ENCODE assay signal across 8 cellular contexts in genomic region chr11:65316311-65316978, GRCh38. TPM values are rescaled to one million over a fixed set of nuclear protein-coding genes. Genes with fewer than 3 reads are reported as not detected.
DNase-seq lines count a peak whose midpoint lies in the region; ATAC-seq and TF ChIP-seq lines count a peak whose summit lies in the region.

No MANE protein-coding gene starts in this region.

- peaks cover 6% of the 10 kb centered on the region for H3K4me1 Mint-ChIP-seq in activated CD8-positive, alpha-beta memory T cell treated with anti-CD3 and anti-CD28 coated beads, Interleukin-2, amount 10 ng/mL, durations not matched to agents 7 days and 5 days

- H3K27ac Mint-ChIP-seq in activated CD8-positive, alpha-beta memory T cell treated with anti-CD3 and anti-CD28 coated beads, Interleukin-2, amount 10 ng/mL, durations not matched to agents 7 days and 5 days: no peak overlapping the region

- CTCF ChIA-PET in activated CD8-positive, alpha-beta memory T cell treated with anti-CD3 and anti-CD28 coated beads, Interleukin-2, amount 10 ng/mL, durations not matched to agents 7 days and 5 days (lab: Charles Lee): interaction anchor here (0.8 to 7.2 kb wide), 31 partner anchors 11 to 469 kb away, joined by 3 to 200 read pairs (median 8); partner anchors contain the start of genes CAPN1, DPF2, PCNX3 and POLA2

- peaks cover 38% of the 10 kb centered on the region for H3K4me1 ChIP-seq in mucosa of stomach (ENCODE audit: control insufficient read depth, insufficient read depth, low read length)

- H3K9me3 Mint-ChIP-seq in activated CD8-positive, alpha-beta memory T cell treated with anti-CD3 and anti-CD28 coated beads, Interleukin-2, amount 10 ng/mL, durations not matched to agents 7 days and 5 days (ENCODE audit: low read depth): no peaks in the 10 kb centered on the region

- no peak for ATAC-seq in activated CD8-positive, alpha-beta memory T cell treated with anti-CD3 and anti-CD28 coated beads, Interleukin-2, amount 10 ng/mL, durations not matched to agents 7 days and 5 days
- ATAC-seq in HG02973 (IDR thresholded peaks at IDR 0.05; ENCODE audit: unreplicated experiment) (no peak), GM18858 (IDR thresholded peaks at IDR 0.05; ENCODE audit: unreplicated experiment) (no peak)

- H3K4me3 ChIP-seq in LNCaP clone FGC (ENCODE audit: low read depth, low read length) (peak overlapping the region; percentile 73), choroid plexus epithelial cell (ENCODE audit: low read depth, low read length) (peak overlapping the region; percentile 91), mucosa of stomach (ENCODE audit: low read length) (peak overlapping the region; percentile 63)

- H3K36me3 ChIP-seq in mucosa of stomach (ENCODE audit: control insufficient read depth, insufficient read depth, low read length): peaks cover 4% of the 10 kb centered on the region

- TF ChIP-seq CTCF in LNCaP clone FGC (IDR thresholded peaks at IDR 0.05; ENCODE audit: control insufficient read depth, extremely low read depth, insufficient read depth) (no peak), choroid plexus epithelial cell (conservative IDR thresholded peaks at IDR 0.05; ENCODE audit: low read depth, low read length) (no peak)

- no peaks in the 10 kb centered on the region for H3K9me3 ChIP-seq in mucosa of stomach (ENCODE audit: control insufficient read depth, low read length)

- peak overlapping the region; percentile 70 for H3K9ac ChIP-seq in mucosa of stomach (ENCODE audit: low read length)

- peak; percentile 86 for DNase-seq in AG08396 (ENCODE audit: low spot score)
- DNase-seq in LNCaP clone FGC (ENCODE audit: low read depth): no peak
- DNase-seq in choroid plexus epithelial cell (ENCODE audit: low read depth): peak; percentile 82
- DNase-seq in activated CD8-positive, alpha-beta memory T cell treated with anti-CD3 and anti-CD28 coated beads, Interleukin-2, amount 10 ng/mL, durations not matched to agents 7 days and 5 days: no peak
- no peak for DNase-seq in activated CD4-positive, alpha-beta T cell treated with anti-CD3 and anti-CD28 coated beads, Interleukin-2, amount 50 U/mL, for 1 hour

- H3K27me3 ChIP-seq in mucosa of stomach (ENCODE audit: control insufficient read depth, insufficient read depth, low read length): no peaks in the 10 kb centered on the region

- H3K4me3 Mint-ChIP-seq in activated CD8-positive, alpha-beta memory T cell treated with anti-CD3 and anti-CD28 coated beads, Interleukin-2, amount 10 ng/mL, durations not matched to agents 7 days and 5 days: no peak overlapping the region

- no peaks in the 10 kb centered on the region for H3K36me3 Mint-ChIP-seq in activated CD8-positive, alpha-beta memory T cell treated with anti-CD3 and anti-CD28 coated beads, Interleukin-2, amount 10 ng/mL, durations not matched to agents 7 days and 5 days

- peaks cover 12% of the 10 kb centered on the region for H3K27me3 Mint-ChIP-seq in activated CD8-positive, alpha-beta memory T cell treated with anti-CD3 and anti-CD28 coated beads, Interleukin-2, amount 10 ng/mL, durations not matched to agents 7 days and 5 days

RNA-seq across cellular contexts. Expression of gene CDC42EP2, which starts 1.8 kb away (rescaled TPM):
- 1 to 10 TPM in 1 of 2 experiments, not detected in 1; 1.4 TPM for total RNA-seq in activated CD8-positive, alpha-beta memory T cell treated with anti-CD3 and anti-CD28 coated beads, Interleukin-2, amount 10 ng/mL, durations not matched to agents 7 days and 5 days

RNA-seq across cellular contexts. Expression of gene DPF2, which starts 17.2 kb away (rescaled TPM):
- total RNA-seq in activated CD8-positive, alpha-beta memory T cell treated with anti-CD3 and anti-CD28 coated beads, Interleukin-2, amount 10 ng/mL, durations not matched to agents 7 days and 5 days: 10 to 100 TPM; 81.4 to 87.2 TPM

RNA-seq across cellular contexts. Expression of gene TIGD3, which starts 38.1 kb away (rescaled TPM):
- total RNA-seq in activated CD8-positive, alpha-beta memory T cell treated with anti-CD3 and anti-CD28 coated beads, Interleukin-2, amount 10 ng/mL, durations not matched to agents 7 days and 5 days: 1 to 10 TPM; 1.1 TPM

RNA-seq across cellular contexts. Expression of gene POLA2, which starts 54.7 kb away (rescaled TPM):
- total RNA-seq in activated CD8-positive, alpha-beta memory T cell treated with anti-CD3 and anti-CD28 coated beads, Interleukin-2, amount 10 ng/mL, durations not matched to agents 7 days and 5 days: 10 to 100 TPM; 79.8 to 89.5 TPM

Comparison
In these comparisons a context has a peak if more than half of its experiments do, and no peak if none do; other contexts are left out.
1. DNase-seq: peak in AG08396 (single experiment) and choroid plexus epithelial cell (single experiment); none in LNCaP clone FGC (single experiment), activated CD8-positive, alpha-beta memory T cell treated with anti-CD3 and anti-CD28 coated beads, Interleukin-2, amount 10 ng/mL, durations not matched to agents 7 days and 5 days (single experiment) and activated CD4-positive, alpha-beta T cell treated with anti-CD3 and anti-CD28 coated beads, Interleukin-2, amount 50 U/mL, for 1 hour (single experiment).
2. Peak in every context shown above with its lines, with median percentiles within 50 percentile points of each other: H3K4me3 ChIP-seq.